Comparison of ENCODE assay signal across 2 cellular contexts in the genomic region with DNA sequence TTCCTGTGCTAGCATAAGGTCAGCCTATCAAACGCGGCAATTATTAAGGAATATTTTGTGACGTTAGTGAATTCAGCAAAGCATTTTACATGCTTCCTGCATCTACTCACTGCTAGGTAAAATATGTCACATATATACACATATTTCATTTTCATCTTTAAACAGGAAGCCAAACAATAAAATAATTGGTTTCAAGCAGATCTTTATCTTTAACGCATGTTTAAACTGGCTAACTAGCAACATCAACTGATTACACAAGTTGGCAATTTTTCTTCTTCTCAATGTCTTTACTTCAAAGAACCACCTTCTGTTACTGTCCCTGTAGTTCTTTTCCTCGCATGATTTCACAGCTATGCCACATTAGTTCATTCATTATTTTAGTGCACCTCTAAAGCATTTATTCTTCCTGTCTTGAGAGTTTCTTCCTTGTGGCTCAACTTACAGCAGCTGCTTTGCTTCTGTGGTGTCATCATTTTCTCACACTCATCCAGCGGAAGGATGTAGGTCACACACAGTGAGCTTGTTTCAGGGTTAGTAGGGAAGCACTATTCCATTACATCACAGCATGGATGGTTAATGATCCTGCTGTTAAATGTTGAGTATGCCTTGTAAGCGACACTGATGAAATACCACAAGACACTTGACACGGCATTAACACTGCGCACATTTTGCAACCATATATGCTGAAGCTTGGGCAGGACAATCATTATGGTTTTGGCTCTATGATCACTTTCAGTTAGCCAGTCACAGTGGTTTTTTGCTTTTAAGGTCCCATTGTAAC.
A peak's percentile ranks its signal among the peaks of the same experiment; 100 is the strongest.
TF ChIP-seq lines count a peak whose summit lies in the region.

No MANE protein-coding gene starts in this region.

TF ChIP-seq in HEK293T, 16 proteins besides CTCF, POLR2A, EP300 and RAD21:
- TF ChIP-seq, protein P1, sequence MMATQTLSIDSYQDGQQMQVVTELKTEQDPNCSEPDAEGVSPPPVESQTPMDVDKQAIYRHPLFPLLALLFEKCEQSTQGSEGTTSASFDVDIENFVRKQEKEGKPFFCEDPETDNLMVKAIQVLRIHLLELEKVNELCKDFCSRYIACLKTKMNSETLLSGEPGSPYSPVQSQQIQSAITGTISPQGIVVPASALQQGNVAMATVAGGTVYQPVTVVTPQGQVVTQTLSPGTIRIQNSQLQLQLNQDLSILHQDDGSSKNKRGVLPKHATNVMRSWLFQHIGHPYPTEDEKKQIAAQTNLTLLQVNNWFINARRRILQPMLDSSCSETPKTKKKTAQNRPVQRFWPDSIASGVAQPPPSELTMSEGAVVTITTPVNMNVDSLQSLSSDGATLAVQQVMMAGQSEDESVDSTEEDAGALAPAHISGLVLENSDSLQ (IDR thresholded peaks at IDR 0.05): peak; percentile 51; the same call in 1 of the 2 replicates
- TF ChIP-seq L3MBTL2 (conservative IDR thresholded peaks at IDR 0.05): no peak

TF ChIP-seq in H1, 55 proteins besides CTCF, POLR2A, EP300 and RAD21:
- TF ChIP-seq CBX5 (IDR thresholded peaks at IDR 0.05; ENCODE audit: low read depth, low read length) (no peak), PHF8 (conservative IDR thresholded peaks at IDR 0.05; ENCODE audit: low read depth, low read length) (no peak), JUND (IDR thresholded peaks at IDR 0.05; ENCODE audit: low read length) (no peak), GTF2F1 (IDR thresholded peaks at IDR 0.05; ENCODE audit: borderline replicate concordance, low read depth, low read length) (no peak), RBBP5 (IDR thresholded peaks at IDR 0.05; ENCODE audit: borderline replicate concordance, low read depth, low read length) (no peak), BCL11A (IDR thresholded peaks at IDR 0.05; ENCODE audit: low read depth in 2 of 2, low read length in 2 of 2) (no peak), TBP (IDR thresholded peaks at IDR 0.05; ENCODE audit: low read depth, low read length) (no peak), SP4 (IDR thresholded peaks at IDR 0.05; ENCODE audit: low read length) (no peak), SRF (IDR thresholded peaks at IDR 0.05; ENCODE audit: low read depth, low read length) (no peak), HDAC6 (IDR thresholded peaks at IDR 0.05; ENCODE audit: low read depth, low read length) (no peak), BACH1 (IDR thresholded peaks at IDR 0.05; ENCODE audit: low read length) (no peak), SIRT6 (IDR thresholded peaks at IDR 0.05; ENCODE audit: low read length) (no peak), SP1 (IDR thresholded peaks at IDR 0.05; ENCODE audit: low read depth, low read length) (no peak), TCF12 (IDR thresholded peaks at IDR 0.05; ENCODE audit: low read depth, low read length) (no peak)
TF ChIP-seq in H1: peak in this region for 0.
